ENCODE assay signal across 19 cellular contexts in the genomic region with DNA sequence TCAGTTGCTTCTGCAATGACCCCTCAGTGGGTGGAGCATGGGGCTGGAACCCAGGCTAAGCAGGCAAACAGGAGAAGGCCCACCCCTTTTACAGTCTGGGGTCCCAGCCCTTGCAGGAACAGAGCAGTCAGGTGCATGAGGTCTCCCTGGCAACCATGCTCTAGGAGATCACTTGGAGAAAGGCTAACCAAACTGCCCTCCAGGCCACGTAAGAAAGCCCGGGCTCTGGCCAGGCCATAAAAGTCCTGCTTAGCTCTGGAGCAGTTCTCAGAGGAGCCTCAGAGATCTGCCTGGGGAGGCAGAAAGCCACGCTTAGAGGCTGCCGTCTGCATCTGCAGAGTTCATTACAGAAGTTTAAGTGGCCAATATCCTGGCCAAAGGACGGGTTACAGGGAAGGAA.
"Had no signal": no experiment of that assay in that cellular context is flagged by ENCODE, and none has a peak within 500 bp of the region (broad histone marks: within the 10 kb centered on the region; RNA-seq: fewer than 3 reads in every experiment).

No MANE protein-coding gene starts in this region.

- H3K4me3 ChIP-seq: dorsolateral prefrontal cortex, heart right ventricle, pancreas, right lobe of liver, smooth muscle cell had no signal

- H3K9me3 ChIP-seq: heart right ventricle, neutrophil, pancreas, right lobe of liver had no signal

- H3K36me3 Mint-ChIP-seq: activated naive CD4-positive, alpha-beta T cell treated with anti-CD3 and anti-CD28 coated beads, Interleukin-2, amount 50 U/mL, for 72 hours; natural killer cell; stimulated activated effector memory CD8-positive, alpha-beta T cell treated with anti-CD3 and anti-CD28 coated beads, Interleukin-12 subunit alpha, Interleukin-12 subunit beta, amount 100 ng/mL, for 72 hours; T-cell had no signal

- H3K36me3 ChIP-seq: neutrophil, pancreas, right lobe of liver had no signal

- DNase-seq: activated B cell treated with CpG ODN at 0.5 μM for 24 hours; activated CD4-positive, alpha-beta T cell treated with anti-CD3 and anti-CD28 coated beads for 4 hours; activated CD8-positive, alpha-beta memory T cell treated with anti-CD3 and anti-CD28 coated beads, Interleukin-2, amount 50 U/mL, for 4 hours; activated effector memory CD4-positive, alpha-beta T cell treated with anti-CD3 and anti-CD28 coated beads, Interleukin-2, amount 50 U/mL, for 16 hours; activated T-cell treated with anti-CD3 and anti-CD28 coated beads, Interleukin-2, amount 50 U/mL, for 4 hours; amniotic stem cell; dorsolateral prefrontal cortex; heart right ventricle; kidney glomerular epithelial cell; natural killer cell; pancreas; right lobe of liver; stimulated activated CD4-positive, alpha-beta T cell treated with anti-CD3 and anti-CD28 coated beads, Interleukin-4, amount 100 ng/mL, for 24 hours; T-cell had no signal

- H3K4me3 Mint-ChIP-seq: activated B cell treated with CpG ODN at 0.5 μM for 24 hours; activated T-cell treated with anti-CD3 and anti-CD28 coated beads, Interleukin-2, amount 50 U/mL, for 4 hours; natural killer cell; stimulated activated effector memory CD8-positive, alpha-beta T cell treated with anti-CD3 and anti-CD28 coated beads, Interleukin-12 subunit alpha, Interleukin-12 subunit beta, amount 100 ng/mL, for 72 hours; T-cell had no signal

- ATAC-seq: activated naive CD4-positive, alpha-beta T cell treated with anti-CD3 and anti-CD28 coated beads, Interleukin-2, amount 50 U/mL, for 72 hours; activated T-cell treated with anti-CD3 and anti-CD28 coated beads, Interleukin-2, amount 50 U/mL, for 4 hours; heart right ventricle; natural killer cell; pancreas; right lobe of liver; SK-N-SH treated with all-trans-retinoic acid at 6 μM for 48 hours; stimulated activated effector memory CD8-positive, alpha-beta T cell treated with anti-CD3 and anti-CD28 coated beads, Interleukin-12 subunit alpha, Interleukin-12 subunit beta, amount 100 ng/mL, for 72 hours; T-cell had no signal

- H3K4me1 ChIP-seq: right lobe of liver had no signal

- H3K27me3 ChIP-seq: dorsolateral prefrontal cortex, neutrophil, pancreas, right lobe of liver had no signal

- H3K27ac Mint-ChIP-seq: activated B cell treated with CpG ODN at 0.5 μM for 24 hours; activated naive CD4-positive, alpha-beta T cell treated with anti-CD3 and anti-CD28 coated beads, Interleukin-2, amount 50 U/mL, for 72 hours; natural killer cell; stimulated activated effector memory CD8-positive, alpha-beta T cell treated with anti-CD3 and anti-CD28 coated beads, Interleukin-12 subunit alpha, Interleukin-12 subunit beta, amount 100 ng/mL, for 72 hours; T-cell had no signal

- H3K9me3 Mint-ChIP-seq: activated B cell treated with CpG ODN at 0.5 μM for 24 hours; activated naive CD4-positive, alpha-beta T cell treated with anti-CD3 and anti-CD28 coated beads, Interleukin-2, amount 50 U/mL, for 72 hours; activated T-cell treated with anti-CD3 and anti-CD28 coated beads, Interleukin-2, amount 50 U/mL, for 4 hours; natural killer cell; stimulated activated effector memory CD8-positive, alpha-beta T cell treated with anti-CD3 and anti-CD28 coated beads, Interleukin-12 subunit alpha, Interleukin-12 subunit beta, amount 100 ng/mL, for 72 hours; T-cell had no signal

- H3K27me3 Mint-ChIP-seq: activated B cell treated with CpG ODN at 0.5 μM for 24 hours, T-cell had no signal

- H3K4me2 ChIP-seq: smooth muscle cell had no signal

- H3K27ac ChIP-seq: dorsolateral prefrontal cortex, neutrophil, pancreas, right lobe of liver had no signal
